In the genomic region with DNA sequence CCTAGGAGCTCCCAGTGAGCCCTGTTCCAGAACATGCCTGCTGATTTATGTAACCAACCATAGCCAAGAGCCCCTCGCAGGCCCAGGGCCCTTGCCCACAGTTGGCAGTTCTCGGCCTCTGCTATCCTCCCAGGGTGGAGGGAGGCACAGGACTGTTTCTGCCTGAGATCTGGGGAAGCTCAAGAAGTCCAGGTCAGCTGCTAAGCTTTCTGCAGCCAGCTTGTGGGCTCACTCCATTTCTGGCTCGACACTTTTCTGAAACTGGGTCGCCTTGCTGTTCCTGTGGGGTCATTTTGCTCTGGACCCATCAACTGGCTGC, we compare ENCODE assay signal across 2 cellular contexts.
TF ChIP-seq lines count a peak whose summit lies in the region.

No MANE protein-coding gene starts in this region.

TF ChIP-seq in K562, 482 proteins besides CTCF, POLR2A, EP300 and RAD21 (continued from another document):
- TF ChIP-seq, protein P1, sequence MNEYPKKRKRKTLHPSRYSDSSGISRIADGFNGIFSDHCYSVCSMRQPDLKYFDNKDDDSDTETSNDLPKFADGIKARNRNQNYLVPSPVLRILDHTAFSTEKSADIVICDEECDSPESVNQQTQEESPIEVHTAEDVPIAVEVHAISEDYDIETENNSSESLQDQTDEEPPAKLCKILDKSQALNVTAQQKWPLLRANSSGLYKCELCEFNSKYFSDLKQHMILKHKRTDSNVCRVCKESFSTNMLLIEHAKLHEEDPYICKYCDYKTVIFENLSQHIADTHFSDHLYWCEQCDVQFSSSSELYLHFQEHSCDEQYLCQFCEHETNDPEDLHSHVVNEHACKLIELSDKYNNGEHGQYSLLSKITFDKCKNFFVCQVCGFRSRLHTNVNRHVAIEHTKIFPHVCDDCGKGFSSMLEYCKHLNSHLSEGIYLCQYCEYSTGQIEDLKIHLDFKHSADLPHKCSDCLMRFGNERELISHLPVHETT (CRISPR knock-in tag; conservative IDR thresholded peaks at IDR 0.05 in 1 of 2, IDR thresholded peaks at IDR 0.05 in 1 of 2): no peak
- TF ChIP-seq ETV5 (CRISPR knock-in tag; IDR thresholded peaks at IDR 0.05; ENCODE audit: low read depth): no peak
- no peak for TF ChIP-seq LARP7 (IDR thresholded peaks at IDR 0.05)
- TF ChIP-seq MYNN (IDR thresholded peaks at IDR 0.05): no peak
- TF ChIP-seq MYNN (CRISPR knock-in tag; IDR thresholded peaks at IDR 0.05): no peak
- no peak for TF ChIP-seq FOSL1 (tag; conservative IDR thresholded peaks at IDR 0.05)
- TF ChIP-seq ZNF764 (CRISPR knock-in tag; IDR thresholded peaks at IDR 0.05; ENCODE audit: low read depth): no peak
- TF ChIP-seq KLF16 (IDR thresholded peaks at IDR 0.05): no peak
- TF ChIP-seq POLR2AphosphoS5 (IDR thresholded peaks at IDR 0.05; ENCODE audit: control insufficient read depth, insufficient read depth, low read depth, low read length): no peak
- TF ChIP-seq ZNF354B (CRISPR knock-in tag; IDR thresholded peaks at IDR 0.05): no peak
- no peak for TF ChIP-seq CTCFL (IDR thresholded peaks at IDR 0.05; ENCODE audit: borderline replicate concordance, insufficient read depth, low read depth, low read length, poor library complexity, severe bottlenecking)
- no peak for TF ChIP-seq OTX1 (CRISPR knock-in tag; IDR thresholded peaks at IDR 0.05)
- no peak for TF ChIP-seq FOS (IDR thresholded peaks at IDR 0.05; ENCODE audit: extremely low read depth, insufficient read length)
- TF ChIP-seq, protein P2, sequence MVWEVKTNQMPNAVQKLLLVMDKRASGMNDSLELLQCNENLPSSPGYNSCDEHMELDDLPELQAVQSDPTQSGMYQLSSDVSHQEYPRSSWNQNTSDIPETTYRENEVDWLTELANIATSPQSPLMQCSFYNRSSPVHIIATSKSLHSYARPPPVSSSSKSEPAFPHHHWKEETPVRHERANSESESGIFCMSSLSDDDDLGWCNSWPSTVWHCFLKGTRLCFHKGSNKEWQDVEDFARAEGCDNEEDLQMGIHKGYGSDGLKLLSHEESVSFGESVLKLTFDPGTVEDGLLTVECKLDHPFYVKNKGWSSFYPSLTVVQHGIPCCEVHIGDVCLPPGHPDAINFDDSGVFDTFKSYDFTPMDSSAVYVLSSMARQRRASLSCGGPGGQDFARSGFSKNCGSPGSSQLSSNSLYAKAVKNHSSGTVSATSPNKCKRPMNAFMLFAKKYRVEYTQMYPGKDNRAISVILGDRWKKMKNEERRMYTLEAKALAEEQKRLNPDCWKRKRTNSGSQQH (CRISPR knock-in tag; IDR thresholded peaks at IDR 0.05): no peak
- TF ChIP-seq GABPA (tag; conservative IDR thresholded peaks at IDR 0.05; ENCODE audit: low read depth): no peak

TF ChIP-seq in SK-N-SH, 30 proteins besides CTCF, POLR2A, EP300 and RAD21 (continued from another document):
- TF ChIP-seq POLR2AphosphoS5 (IDR thresholded peaks at IDR 0.05; ENCODE audit: low read depth, low read length): no peak
- no peak for TF ChIP-seq TAF1 (IDR thresholded peaks at IDR 0.05; ENCODE audit: borderline replicate concordance, low read depth, low read length)
- TF ChIP-seq EZH2phosphoT487 (IDR thresholded peaks at IDR 0.05; ENCODE audit: borderline replicate concordance, low read depth): no peak
- no peak for TF ChIP-seq IRF3 (IDR thresholded peaks at IDR 0.05; ENCODE audit: low read depth, low read length)
- no peak for TF ChIP-seq TCF12 (IDR thresholded peaks at IDR 0.05)
- TF ChIP-seq GATA2 (CRISPR knock-in tag; IDR thresholded peaks at IDR 0.05): no peak
- TF ChIP-seq, protein P3, sequence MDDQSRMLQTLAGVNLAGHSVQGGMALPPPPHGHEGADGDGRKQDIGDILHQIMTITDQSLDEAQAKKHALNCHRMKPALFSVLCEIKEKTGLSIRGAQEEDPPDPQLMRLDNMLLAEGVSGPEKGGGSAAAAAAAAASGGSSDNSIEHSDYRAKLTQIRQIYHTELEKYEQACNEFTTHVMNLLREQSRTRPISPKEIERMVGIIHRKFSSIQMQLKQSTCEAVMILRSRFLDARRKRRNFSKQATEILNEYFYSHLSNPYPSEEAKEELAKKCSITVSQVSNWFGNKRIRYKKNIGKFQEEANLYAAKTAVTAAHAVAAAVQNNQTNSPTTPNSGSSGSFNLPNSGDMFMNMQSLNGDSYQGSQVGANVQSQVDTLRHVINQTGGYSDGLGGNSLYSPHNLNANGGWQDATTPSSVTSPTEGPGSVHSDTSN (IDR thresholded peaks at IDR 0.05): no peak
- no peak for TF ChIP-seq FOSL2 (IDR thresholded peaks at IDR 0.05; ENCODE audit: borderline replicate concordance, low read depth)
- no peak for TF ChIP-seq ELF1 (IDR thresholded peaks at IDR 0.05)
